ENCODE assay signal across 8 cellular contexts in genomic region chr5:112929336-112930081, GRCh38. TPM values are rescaled to one million over a fixed set of nuclear protein-coding genes. Genes with fewer than 3 reads are reported as not detected.
A peak's percentile ranks its signal among the peaks of the same experiment; 100 is the strongest.
DNase-seq lines count a peak whose midpoint lies in the region; ATAC-seq and TF ChIP-seq lines count a peak whose summit lies in the region.
"Had no signal": no experiment of that assay in that cellular context is flagged by ENCODE, and none has a peak within 500 bp of the region (broad histone marks: within the 10 kb centered on the region; RNA-seq: fewer than 3 reads in every experiment).

No MANE protein-coding gene starts in this region.

- no peak for TF ChIP-seq POLR2A in gastroesophageal sphincter (IDR thresholded peaks at IDR 0.05)

- DNase-seq in naive thymus-derived CD4-positive, alpha-beta T cell: no peak
- DNase-seq in EL: no peak
- no peak for DNase-seq in mucosa of gallbladder (ENCODE audit: low spot score)

- H3K9me3 ChIP-seq in naive thymus-derived CD4-positive, alpha-beta T cell (ENCODE audit: control insufficient read depth in 2 of 3, low read length in 3 of 3): no peaks in the 10 kb centered on the region
- no peaks in the 10 kb centered on the region for H3K9me3 ChIP-seq in gastroesophageal sphincter

- H3K36me3 ChIP-seq in naive thymus-derived CD4-positive, alpha-beta T cell (ENCODE audit: control insufficient read depth in 2 of 3, insufficient read depth in 3 of 3, low read length in 3 of 3): no peaks in the 10 kb centered on the region
- no peaks in the 10 kb centered on the region for H3K36me3 ChIP-seq in gastroesophageal sphincter

- POLR2A ChIA-PET in naive thymus-derived CD4-positive, alpha-beta T cell (lab: Charles Lee): interaction anchor here (0.8 to 1.3 kb wide), 3 partner anchors 8 to 68 kb away, joined by 3 to 5 read pairs (median 4); partner anchors contain the start of genes DCP2 and REEP5

- WGBS in gastroesophageal sphincter (ENCODE audit: low coverage in 1 of 2), 2 donors: 87 to 100% methylated on average over 3 to 4 of the region's 4 CpGs

- no peak for TF ChIP-seq EP300 in gastroesophageal sphincter (IDR thresholded peaks at IDR 0.05)

- peak overlapping the region; percentile 30 for H3K4me3 ChIP-seq in naive thymus-derived CD4-positive, alpha-beta T cell (ENCODE audit: low read length)
- H3K4me3 ChIP-seq in gastroesophageal sphincter: no peak overlapping the region
- H3K4me3 ChIP-seq: coronary artery had no signal

- CTCF ChIA-PET in naive thymus-derived CD4-positive, alpha-beta T cell (lab: Charles Lee): no interaction called here

- peaks cover 2% of the 10 kb centered on the region for H3K36me3 Mint-ChIP-seq in IgD-negative memory B cell
- peaks cover 0 to 9% (median 0%) of the 10 kb centered on the region in 5 donors for H3K36me3 Mint-ChIP-seq in naive thymus-derived CD4-positive, alpha-beta T cell

- no peaks in the 10 kb centered on the region for H3K27me3 ChIP-seq in naive thymus-derived CD4-positive, alpha-beta T cell (ENCODE audit: control insufficient read depth in 2 of 2, insufficient read depth in 2 of 2, low read length in 2 of 2)
- no peaks in the 10 kb centered on the region for H3K27me3 ChIP-seq in gastroesophageal sphincter

- peak overlapping the region; percentile 7 to 90 (median 25) for H3K27ac Mint-ChIP-seq in IgD-negative memory B cell
- H3K27ac Mint-ChIP-seq in naive thymus-derived CD4-positive, alpha-beta T cell: peak overlapping the region in 8 of 9 donors; percentile 0 to 88 (median 48)

- intact Hi-C loops in naive thymus-derived CD4-positive, alpha-beta T cell (cut with micrococcal nuclease): loop anchor here (1.0 to 10.0 kb wide), 5 partner anchors 7 to 1175 kb away; partner anchors contain the start of genes REEP5 (in 2 of the 2), APC (in 1 of the 2) and NREP (in 1 of the 2)

- peaks cover 34 to 47% (median 43%) of the 10 kb centered on the region in 3 donors for H3K4me1 Mint-ChIP-seq in IgD-negative memory B cell
- H3K4me1 Mint-ChIP-seq in naive thymus-derived CD4-positive, alpha-beta T cell: peaks cover 31 to 67% (median 51%) of the 10 kb centered on the region in 7 donors

- no peaks in the 10 kb centered on the region for H3K27me3 Mint-ChIP-seq in IgD-negative memory B cell
- H3K27me3 Mint-ChIP-seq in naive thymus-derived CD4-positive, alpha-beta T cell: no peaks in the 10 kb centered on the region

- no peak for TF ChIP-seq CTCF in gastroesophageal sphincter (IDR thresholded peaks at IDR 0.05)

- peaks cover 29 to 38% of the 10 kb centered on the region in 2 donors for H3K4me1 ChIP-seq in naive thymus-derived CD4-positive, alpha-beta T cell (ENCODE audit: control insufficient read depth in 2 of 2, insufficient read depth in 2 of 2, low read length in 2 of 2)
- no peaks in the 10 kb centered on the region for H3K4me1 ChIP-seq in gastroesophageal sphincter

- no peak overlapping the region for H3K27ac ChIP-seq in naive thymus-derived CD4-positive, alpha-beta T cell (ENCODE audit: low read depth, low read length)
- no peak overlapping the region for H3K27ac ChIP-seq in gastroesophageal sphincter
- H3K27ac ChIP-seq: coronary artery had no signal

- H3K9me3 Mint-ChIP-seq in IgD-negative memory B cell: no peaks in the 10 kb centered on the region
- peaks cover 0 to 2% (median 0%) of the 10 kb centered on the region in 11 donors for H3K9me3 Mint-ChIP-seq in naive thymus-derived CD4-positive, alpha-beta T cell

- H3K4me3 Mint-ChIP-seq in IgD-negative memory B cell: peak overlapping the region; percentile 4 to 94 (median 80)
- H3K4me3 Mint-ChIP-seq in naive thymus-derived CD4-positive, alpha-beta T cell: peak overlapping the region; percentile 31 to 86 (median 72)

- ATAC-seq in GM18868 (IDR thresholded peaks at IDR 0.05; ENCODE audit: unreplicated experiment): peak; percentile 66
- ATAC-seq in HG02571 (IDR thresholded peaks at IDR 0.05; ENCODE audit: unreplicated experiment): peak; percentile 74
- peak; percentile 7 for ATAC-seq in naive thymus-derived CD4-positive, alpha-beta T cell
- no peak for ATAC-seq in gastroesophageal sphincter

RNA-seq across cellular contexts. Expression of gene REEP5, which starts 7.5 kb away (rescaled TPM):
- polyA plus RNA-seq in IgD-negative memory B cell: 113 TPM
- 10 to 100 TPM; 16.4 to 83.9 (median 30.0) TPM for total RNA-seq in naive thymus-derived CD4-positive, alpha-beta T cell
- 10 to 100 TPM; 28.4 to 33.4 TPM for polyA plus RNA-seq in naive thymus-derived CD4-positive, alpha-beta T cell
- total RNA-seq in gastroesophageal sphincter: 10 to 100 TPM; 59.6 to 81.7 (median 69.3) TPM
- 104 TPM for total RNA-seq in mucosa of gallbladder

RNA-seq across cellular contexts. Expression of gene DCP2, which starts 47.1 kb away (rescaled TPM):
- polyA plus RNA-seq in IgD-negative memory B cell: 73.7 TPM
- total RNA-seq in naive thymus-derived CD4-positive, alpha-beta T cell: 100 to 1,000 TPM in 1 of 5 experiments, 10 to 100 TPM in 4; 60.2 to 101 (median 85.1) TPM
- 10 to 100 TPM; 50.7 to 55.8 TPM for polyA plus RNA-seq in naive thymus-derived CD4-positive, alpha-beta T cell
- 10 to 100 TPM; 13.2 to 37.6 (median 24.9) TPM for total RNA-seq in gastroesophageal sphincter
- total RNA-seq in mucosa of gallbladder: 42.5 TPM
